Comparison of ENCODE assay signal across 2 cellular contexts in the genomic region with DNA sequence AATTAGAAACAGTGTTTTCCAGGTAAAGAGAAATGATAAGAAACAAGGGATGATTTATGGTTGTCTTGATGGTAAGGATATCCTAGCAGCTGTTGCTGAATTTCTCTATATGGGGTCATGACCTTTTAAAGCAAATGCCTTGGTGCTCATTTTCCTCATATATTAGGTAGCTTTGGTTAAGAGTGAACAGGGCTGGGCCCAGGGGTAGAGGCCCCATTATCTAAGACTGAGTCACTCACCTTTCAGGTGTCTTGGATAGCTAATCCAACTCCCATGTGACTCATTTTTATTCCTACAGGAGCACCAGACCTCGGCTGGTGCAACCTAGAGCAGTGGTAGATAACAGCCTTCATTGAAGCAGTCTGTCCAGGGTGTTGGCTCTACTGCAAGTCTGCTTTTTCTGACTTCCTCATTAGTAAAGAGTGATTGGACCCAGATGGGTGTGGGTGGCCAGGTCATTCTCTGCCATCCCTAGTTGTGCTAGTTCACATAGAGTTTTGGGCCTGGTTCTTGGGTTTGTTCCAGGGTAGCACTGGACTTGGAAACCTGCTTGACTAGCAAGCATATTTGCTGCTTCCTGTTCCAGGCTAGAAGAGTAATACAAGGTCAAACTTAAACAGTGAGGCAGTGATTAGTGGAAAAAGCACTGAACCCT.
A peak's percentile ranks its signal among the peaks of the same experiment; 100 is the strongest.
TF ChIP-seq lines count a peak whose summit lies in the region.

No MANE protein-coding gene starts in this region.

TF ChIP-seq in HCT116, 20 proteins besides CTCF, POLR2A, EP300 and RAD21 (continued from another document):
- TF ChIP-seq CEBPB (IDR thresholded peaks at IDR 0.05; ENCODE audit: low read depth) (peak; percentile 85), JUND (IDR thresholded peaks at IDR 0.05) (peak; percentile 86), EZH2phosphoT487 (IDR thresholded peaks at IDR 0.05; ENCODE audit: borderline replicate concordance) (no peak), SP1 (IDR thresholded peaks at IDR 0.05; ENCODE audit: low read depth) (peak; percentile 89), SIN3A (IDR thresholded peaks at IDR 0.05; ENCODE audit: low read depth) (peak; percentile 93), SRF (IDR thresholded peaks at IDR 0.05; ENCODE audit: low read depth) (peak; percentile 85), ZNF274 (IDR thresholded peaks at IDR 0.05; ENCODE audit: low read depth, low read length) (no peak), CBX3 (IDR thresholded peaks at IDR 0.05; ENCODE audit: low read depth) (peak; percentile 96), ZFX (IDR thresholded peaks at IDR 0.05) (peak; percentile 14; the same call in 1 of the 2 replicates), EZH2 (IDR thresholded peaks at IDR 0.05) (no peak), YY1 (IDR thresholded peaks at IDR 0.05; ENCODE audit: extremely low read depth, insufficient replicate concordance, low read depth, low read length) (peak; percentile 40), EGR1 (IDR thresholded peaks at IDR 0.05; ENCODE audit: low read depth) (peak; percentile 78), FOSL1 (IDR thresholded peaks at IDR 0.05; ENCODE audit: low read depth) (peak; percentile 93), POLR2AphosphoS5 (IDR thresholded peaks at IDR 0.05; ENCODE audit: low read depth, low read length) (peak; percentile 68), TCF7L2 (IDR thresholded peaks at IDR 0.05; ENCODE audit: borderline replicate concordance, extremely low read depth, insufficient read depth, insufficient read length) (no peak)
- TF ChIP-seq, protein P1, sequence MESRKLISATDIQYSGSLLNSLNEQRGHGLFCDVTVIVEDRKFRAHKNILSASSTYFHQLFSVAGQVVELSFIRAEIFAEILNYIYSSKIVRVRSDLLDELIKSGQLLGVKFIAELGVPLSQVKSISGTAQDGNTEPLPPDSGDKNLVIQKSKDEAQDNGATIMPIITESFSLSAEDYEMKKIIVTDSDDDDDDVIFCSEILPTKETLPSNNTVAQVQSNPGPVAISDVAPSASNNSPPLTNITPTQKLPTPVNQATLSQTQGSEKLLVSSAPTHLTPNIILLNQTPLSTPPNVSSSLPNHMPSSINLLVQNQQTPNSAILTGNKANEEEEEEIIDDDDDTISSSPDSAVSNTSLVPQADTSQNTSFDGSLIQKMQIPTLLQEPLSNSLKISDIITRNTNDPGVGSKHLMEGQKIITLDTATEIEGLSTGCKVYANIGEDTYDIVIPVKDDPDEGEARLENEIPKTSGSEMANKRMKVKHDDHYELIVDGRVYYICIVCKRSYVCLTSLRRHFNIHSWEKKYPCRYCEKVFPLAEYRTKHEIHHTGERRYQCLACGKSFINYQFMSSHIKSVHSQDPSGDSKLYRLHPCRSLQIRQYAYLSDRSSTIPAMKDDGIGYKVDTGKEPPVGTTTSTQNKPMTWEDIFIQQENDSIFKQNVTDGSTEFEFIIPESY (IDR thresholded peaks at IDR 0.05; ENCODE audit: extremely low read depth, insufficient replicate concordance, low read length), result no peak
- TF ChIP-seq, protein P2, sequence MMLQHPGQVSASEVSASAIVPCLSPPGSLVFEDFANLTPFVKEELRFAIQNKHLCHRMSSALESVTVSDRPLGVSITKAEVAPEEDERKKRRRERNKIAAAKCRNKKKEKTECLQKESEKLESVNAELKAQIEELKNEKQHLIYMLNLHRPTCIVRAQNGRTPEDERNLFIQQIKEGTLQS (IDR thresholded peaks at IDR 0.05), result no peak; the same call in 1 of the 2 replicates
- TF ChIP-seq, protein P3, sequence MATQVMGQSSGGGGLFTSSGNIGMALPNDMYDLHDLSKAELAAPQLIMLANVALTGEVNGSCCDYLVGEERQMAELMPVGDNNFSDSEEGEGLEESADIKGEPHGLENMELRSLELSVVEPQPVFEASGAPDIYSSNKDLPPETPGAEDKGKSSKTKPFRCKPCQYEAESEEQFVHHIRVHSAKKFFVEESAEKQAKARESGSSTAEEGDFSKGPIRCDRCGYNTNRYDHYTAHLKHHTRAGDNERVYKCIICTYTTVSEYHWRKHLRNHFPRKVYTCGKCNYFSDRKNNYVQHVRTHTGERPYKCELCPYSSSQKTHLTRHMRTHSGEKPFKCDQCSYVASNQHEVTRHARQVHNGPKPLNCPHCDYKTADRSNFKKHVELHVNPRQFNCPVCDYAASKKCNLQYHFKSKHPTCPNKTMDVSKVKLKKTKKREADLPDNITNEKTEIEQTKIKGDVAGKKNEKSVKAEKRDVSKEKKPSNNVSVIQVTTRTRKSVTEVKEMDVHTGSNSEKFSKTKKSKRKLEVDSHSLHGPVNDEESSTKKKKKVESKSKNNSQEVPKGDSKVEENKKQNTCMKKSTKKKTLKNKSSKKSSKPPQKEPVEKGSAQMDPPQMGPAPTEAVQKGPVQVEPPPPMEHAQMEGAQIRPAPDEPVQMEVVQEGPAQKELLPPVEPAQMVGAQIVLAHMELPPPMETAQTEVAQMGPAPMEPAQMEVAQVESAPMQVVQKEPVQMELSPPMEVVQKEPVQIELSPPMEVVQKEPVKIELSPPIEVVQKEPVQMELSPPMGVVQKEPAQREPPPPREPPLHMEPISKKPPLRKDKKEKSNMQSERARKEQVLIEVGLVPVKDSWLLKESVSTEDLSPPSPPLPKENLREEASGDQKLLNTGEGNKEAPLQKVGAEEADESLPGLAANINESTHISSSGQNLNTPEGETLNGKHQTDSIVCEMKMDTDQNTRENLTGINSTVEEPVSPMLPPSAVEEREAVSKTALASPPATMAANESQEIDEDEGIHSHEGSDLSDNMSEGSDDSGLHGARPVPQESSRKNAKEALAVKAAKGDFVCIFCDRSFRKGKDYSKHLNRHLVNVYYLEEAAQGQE (IDR thresholded peaks at IDR 0.05; ENCODE audit: low read depth), result no peak

TF ChIP-seq in SK-N-SH, 30 proteins besides CTCF, POLR2A, EP300 and RAD21 (continued from another document):
- TF ChIP-seq, protein P4, sequence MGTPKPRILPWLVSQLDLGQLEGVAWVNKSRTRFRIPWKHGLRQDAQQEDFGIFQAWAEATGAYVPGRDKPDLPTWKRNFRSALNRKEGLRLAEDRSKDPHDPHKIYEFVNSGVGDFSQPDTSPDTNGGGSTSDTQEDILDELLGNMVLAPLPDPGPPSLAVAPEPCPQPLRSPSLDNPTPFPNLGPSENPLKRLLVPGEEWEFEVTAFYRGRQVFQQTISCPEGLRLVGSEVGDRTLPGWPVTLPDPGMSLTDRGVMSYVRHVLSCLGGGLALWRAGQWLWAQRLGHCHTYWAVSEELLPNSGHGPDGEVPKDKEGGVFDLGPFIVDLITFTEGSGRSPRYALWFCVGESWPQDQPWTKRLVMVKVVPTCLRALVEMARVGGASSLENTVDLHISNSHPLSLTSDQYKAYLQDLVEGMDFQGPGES (IDR thresholded peaks at IDR 0.05; ENCODE audit: low read depth, low read length), result no peak
- no peak for TF ChIP-seq GABPA (IDR thresholded peaks at IDR 0.05; ENCODE audit: low read depth)
- no peak for TF ChIP-seq JUND (IDR thresholded peaks at IDR 0.05)
- TF ChIP-seq, protein P5, sequence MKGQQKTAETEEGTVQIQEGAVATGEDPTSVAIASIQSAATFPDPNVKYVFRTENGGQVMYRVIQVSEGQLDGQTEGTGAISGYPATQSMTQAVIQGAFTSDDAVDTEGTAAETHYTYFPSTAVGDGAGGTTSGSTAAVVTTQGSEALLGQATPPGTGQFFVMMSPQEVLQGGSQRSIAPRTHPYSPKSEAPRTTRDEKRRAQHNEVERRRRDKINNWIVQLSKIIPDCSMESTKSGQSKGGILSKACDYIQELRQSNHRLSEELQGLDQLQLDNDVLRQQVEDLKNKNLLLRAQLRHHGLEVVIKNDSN (IDR thresholded peaks at IDR 0.05; ENCODE audit: borderline replicate concordance, low read depth), result no peak
- no peak for TF ChIP-seq MXI1 (IDR thresholded peaks at IDR 0.05; ENCODE audit: low read depth, low read length)
- no peak for TF ChIP-seq EZH2phosphoT487 (IDR thresholded peaks at IDR 0.05; ENCODE audit: borderline replicate concordance, low read depth)
- TF ChIP-seq MEF2A (IDR thresholded peaks at IDR 0.05; ENCODE audit: borderline replicate concordance, low read depth), result no peak
- no peak for TF ChIP-seq NFIC (IDR thresholded peaks at IDR 0.05; ENCODE audit: borderline replicate concordance)
- TF ChIP-seq TAF1 (IDR thresholded peaks at IDR 0.05; ENCODE audit: borderline replicate concordance, low read depth, low read length), result no peak
- TF ChIP-seq ELF1 (IDR thresholded peaks at IDR 0.05), result no peak
- TF ChIP-seq RCOR1 (IDR thresholded peaks at IDR 0.05; ENCODE audit: low read length), result no peak
- TF ChIP-seq SMC3 (IDR thresholded peaks at IDR 0.05; ENCODE audit: low read depth, low read length), result no peak
- TF ChIP-seq, protein P3 (IDR thresholded peaks at IDR 0.05; ENCODE audit: low read depth, low read length), result no peak
TF ChIP-seq in SK-N-SH: peak in this region for 0.
